19 cellular contexts compared by ENCODE assay signal in genomic region chr1:116203936-116204335, GRCh38.
DNase-seq lines count a peak whose midpoint lies in the region; TF ChIP-seq lines count a peak whose summit lies in the region.
"Had no signal": no experiment of that assay in that cellular context is flagged by ENCODE, and none has a peak within 500 bp of the region (broad histone marks: within the 10 kb centered on the region; RNA-seq: fewer than 3 reads in every experiment).

No MANE protein-coding gene starts in this region.

- H3K36me3 ChIP-seq in thyroid gland, result no peaks in the 10 kb centered on the region

- intact Hi-C loops in thyroid gland (cut with DNase I), result no loop called here

- no peak for TF ChIP-seq POLR2A in thyroid gland (IDR thresholded peaks at IDR 0.05)

- H3K4me3 ChIP-seq in fibroblast of mammary gland (ENCODE audit: control insufficient read depth, low read depth, low read length) (no peak overlapping the region), thyroid gland (replicated peaks in 1 of 3) (no peak overlapping the region)

- WGBS in thyroid gland, 2 donors, result 71 to 87% methylated on average over 4 of the region's 4 CpGs

- DNase-seq in NCI-H82 (lab: John Stamatoyannopoulos, UW), result peak; percentile 43
- no peak for DNase-seq in NCI-H82 treated with DMSO at 0.1 percent for 48 hours (lab: John Stamatoyannopoulos, UW; ENCODE audit: unreplicated experiment)
- peak; percentile 60 for DNase-seq in NCI-H524 treated with DMSO at 0.1 percent for 48 hours (lab: John Stamatoyannopoulos, UW)
- DNase-seq in fibroblast of mammary gland (ENCODE audit: low read depth), result peak; percentile 56
- DNase-seq in epidermal melanocyte (ENCODE audit: insufficient read length, low spot score), result no peak
- DNase-seq in HK-2 (ENCODE audit: unreplicated experiment), result no peak
- no peak for DNase-seq in thyroid gland
- no peak for DNase-seq in GM19240 (ENCODE audit: insufficient read length, low spot score)
- DNase-seq: 8988T; Caco-2; CD4-positive, alpha-beta T cell; DMS53; EL; GOT3; KBM-7; NCI-H1105 treated with DMSO at 0.1 percent for 48 hours; NCI-H187 treated with DMSO at 0.1 percent for 48 hours; NCI-H345; Right ventricle myocardium superior had no signal

- TF ChIP-seq CTCF in fibroblast of mammary gland (conservative IDR thresholded peaks at IDR 0.05; ENCODE audit: control insufficient read depth, insufficient read depth, low read depth, low read length) (no peak), thyroid gland (IDR thresholded peaks at IDR 0.05) (no peak)

- H3K27ac ChIP-seq in thyroid gland, result no peak overlapping the region

- H3K4me1 ChIP-seq in thyroid gland, result peaks cover 0 to 3% of the 10 kb centered on the region in 2 donors
- H3K4me1 ChIP-seq: Caco-2 had no signal

- H3K27me3 ChIP-seq in thyroid gland, result no peaks in the 10 kb centered on the region

- H3K9me3 ChIP-seq in thyroid gland, result no peaks in the 10 kb centered on the region
- H3K9me3 ChIP-seq: Caco-2 had no signal

Comparison
In these comparisons a context has a peak if more than half of its experiments do, and no peak if none do; other contexts are left out.
1. DNase-seq: peak in NCI-H82 (single experiment), NCI-H524 treated with DMSO at 0.1 percent for 48 hours (single experiment) and fibroblast of mammary gland (single experiment); none in NCI-H82 treated with DMSO at 0.1 percent for 48 hours (single experiment), epidermal melanocyte (single experiment), HK-2 (single experiment), thyroid gland (0 of 2) and GM19240 (single experiment).